ENCODE assay signal across 13 cellular contexts in genomic region chr12:124348659-124349380, GRCh38. TPM values are rescaled to one million over a fixed set of nuclear protein-coding genes. Genes with fewer than 3 reads are reported as not detected.
"Had no signal": no experiment of that assay in that cellular context is flagged by ENCODE, and none has a peak within 500 bp of the region (broad histone marks: within the 10 kb centered on the region; RNA-seq: fewer than 3 reads in every experiment).

No MANE protein-coding gene starts in this region.

- FAIRE-seq: endothelial cell of umbilical vein, pancreas had no signal

- H3K27me3 ChIP-seq: colonic mucosa, pancreas, tibial nerve had no signal

- H3K27ac Mint-ChIP-seq: activated CD4-positive, alpha-beta memory T cell treated with anti-CD3 and anti-CD28 coated beads for 36 hours; nephron; stimulated activated memory B cell treated with anti-CD40 and anti-IgM and Interleukin-4, amounts not matched to agents 10 μg/mL and 1 μg/mL and 100 μg/mL, for 72 hours had no signal

- H3K4me1 Mint-ChIP-seq: nephron; stimulated activated memory B cell treated with anti-CD40 and anti-IgM and Interleukin-4, amounts not matched to agents 10 μg/mL and 1 μg/mL and 100 μg/mL, for 72 hours had no signal

- H3K4me3 Mint-ChIP-seq: activated CD4-positive, alpha-beta memory T cell treated with anti-CD3 and anti-CD28 coated beads for 36 hours; activated T-cell treated with anti-CD3 and anti-CD28 coated beads, Interleukin-2, amount 50 U/mL, for 4 hours; nephron; stimulated activated memory B cell treated with anti-CD40 and anti-IgM and Interleukin-4, amounts not matched to agents 10 μg/mL and 1 μg/mL and 100 μg/mL, for 72 hours had no signal

- H3K27me3 Mint-ChIP-seq: activated CD4-positive, alpha-beta memory T cell treated with anti-CD3 and anti-CD28 coated beads for 36 hours; stimulated activated memory B cell treated with anti-CD40 and anti-IgM and Interleukin-4, amounts not matched to agents 10 μg/mL and 1 μg/mL and 100 μg/mL, for 72 hours had no signal

- DNase-seq: activated effector memory CD4-positive, alpha-beta T cell treated with Interleukin-2 at 50 U/mL for 16 hours; colonic mucosa; effector CD4-positive, alpha-beta T cell; foreskin fibroblast; mesendoderm had no signal

- H3K4me3 ChIP-seq: colonic mucosa, pancreas, tibial nerve had no signal

- ATAC-seq: activated T-cell treated with anti-CD3 and anti-CD28 coated beads, Interleukin-2, amount 50 U/mL, for 4 hours; stimulated activated memory B cell treated with anti-CD40 and anti-IgM and Interleukin-4, amounts not matched to agents 10 μg/mL and 1 μg/mL and 100 μg/mL, for 72 hours had no signal

- H3K9me3 Mint-ChIP-seq: activated CD4-positive, alpha-beta memory T cell treated with anti-CD3 and anti-CD28 coated beads for 36 hours; activated T-cell treated with anti-CD3 and anti-CD28 coated beads, Interleukin-2, amount 50 U/mL, for 4 hours; nephron; stimulated activated memory B cell treated with anti-CD40 and anti-IgM and Interleukin-4, amounts not matched to agents 10 μg/mL and 1 μg/mL and 100 μg/mL, for 72 hours had no signal

RNA-seq across cellular contexts. Expression of gene RFLNA, which starts 53.9 kb away (rescaled TPM):
- total RNA-seq: activated CD4-positive, alpha-beta memory T cell treated with anti-CD3 and anti-CD28 coated beads for 36 hours; activated T-cell treated with anti-CD3 and anti-CD28 coated beads, Interleukin-2, amount 50 U/mL, for 4 hours; T-helper 1 cell treated with Interleukin-12 subunit alpha and Interleukin-12 subunit beta and Interleukin-4 antibody, amounts not matched to agents 30 ng/mL and 1 ng/mL, for 36 hours had no signal
